28 cellular contexts compared by ENCODE assay signal in genomic region chr2:73911548-73912208, GRCh38. TPM values are rescaled to one million over a fixed set of nuclear protein-coding genes. Genes with fewer than 3 reads are reported as not detected.
"Had no signal": no experiment of that assay in that cellular context is flagged by ENCODE, and none has a peak within 500 bp of the region (broad histone marks: within the 10 kb centered on the region; RNA-seq: fewer than 3 reads in every experiment).

No MANE protein-coding gene starts in this region.

- H3K27me3 ChIP-seq: left lung, neural progenitor cell, neutrophil, right atrium auricular region, spleen, upper lobe of left lung, vagina had no signal

- H3K4me1 ChIP-seq: left lung, lower lobe of right lung, neural progenitor cell, parathyroid adenoma, psoas muscle, right atrium auricular region, tibial nerve, upper lobe of left lung, vagina had no signal

- H3K4me3 ChIP-seq: left lung, lower lobe of right lung, neural progenitor cell, psoas muscle, right atrium auricular region, spleen, tibial nerve, upper lobe of left lung, vagina had no signal

- H3K9me3 ChIP-seq: left lung, lower lobe of right lung, neutrophil, psoas muscle, right atrium auricular region, spleen, tibial nerve, upper lobe of left lung, vagina had no signal

- FAIRE-seq: islet of Langerhans, kidney, small intestine had no signal

- DNase-seq: hypothalamus; immature natural killer cell; kidney; left colon; left lung; lower lobe of right lung; mammary epithelial cell; mesenchymal stem cell; naive B cell; natural killer cell; nephron progenitor cell; occipital lobe; psoas muscle; small intestine; spleen; stimulated activated CD4-positive, alpha-beta T cell treated with anti-CD3 and anti-CD28 coated beads, Interleukin-4, amount 100 ng/mL, for 24 hours; stimulated activated naive CD4-positive, alpha-beta T cell; substantia nigra; upper lobe of left lung had no signal

- ATAC-seq: left colon; left lung; lower lobe of right lung; natural killer cell; psoas muscle; sciatic nerve; stimulated activated effector memory CD8-positive, alpha-beta T cell treated with anti-CD3 and anti-CD28 coated beads, Interleukin-12 subunit alpha, Interleukin-12 subunit beta, amount 100 ng/mL, for 72 hours had no signal

- H2AFZ ChIP-seq: neural progenitor cell, parathyroid adenoma had no signal

- H3K36me3 ChIP-seq: left lung, lower lobe of right lung, neural progenitor cell, neutrophil, right atrium auricular region, spleen, tibial nerve, upper lobe of left lung, vagina had no signal

- H3K4me2 ChIP-seq: neural progenitor cell had no signal

- H3K79me2 ChIP-seq: parathyroid adenoma had no signal

- H3K27ac ChIP-seq: left lung, lower lobe of right lung, neural progenitor cell, neutrophil, parathyroid adenoma, psoas muscle, right atrium auricular region, spleen, tibial nerve, upper lobe of left lung, vagina had no signal

- H3K9ac ChIP-seq: neural progenitor cell, parathyroid adenoma had no signal

RNA-seq across cellular contexts. Expression of gene ACTG2, which starts 18.9 kb away (rescaled TPM):
- total RNA-seq: natural killer cell had no signal
- polyA plus RNA-seq: immature natural killer cell had no signal
